7 cellular contexts compared by ENCODE assay signal in genomic region chr1:229625893-229626831, GRCh38.
DNase-seq lines count a peak whose midpoint lies in the region; ATAC-seq and TF ChIP-seq lines count a peak whose summit lies in the region.

Gene TAF5L (minus strand): TSS chr1:229626122. CDS start chr1:229614482, 11,640 bp downstream.
Gene URB2 (plus strand): TSS chr1:229626247. CDS start chr1:229627634, 1,387 bp downstream.

- in situ Hi-C loops in astrocyte of the spinal cord (cut with HindIII; ENCODE audit: low sequenced_read_pairs) = no loop called here

- TF ChIP-seq CTCF in astrocyte of the spinal cord (IDR thresholded peaks at IDR 0.05; ENCODE audit: low read depth, low read length) (no peak), retinal pigment epithelial cell (conservative IDR thresholded peaks at IDR 0.05; ENCODE audit: low read depth, low read length) (no peak)

- peak within 1 kb of the TSS; percentile 97 for H3K4me3 ChIP-seq in astrocyte of the spinal cord (ENCODE audit: low read depth, low read length)
- H3K4me3 ChIP-seq in retinal pigment epithelial cell (ENCODE audit: low read length) = peak within 1 kb of the TSS; percentile 93

- ATAC-seq in GM18498 (IDR thresholded peaks at IDR 0.05; ENCODE audit: unreplicated experiment) (peak; percentile 89), HG02840 (IDR thresholded peaks at IDR 0.05; ENCODE audit: low FRiP score, unreplicated experiment) (peak; percentile 73)

- DNase-seq in NCI-H1694 treated with DMSO at 0.1 percent for 48 hours (lab: John Stamatoyannopoulos, UW) (peak; percentile 74), T1000 (lab: John Stamatoyannopoulos, UW) (peak; percentile 69), astrocyte of the spinal cord (ENCODE audit: low read depth, low spot score) (peak; percentile 88), hypothalamus (lab: John Stamatoyannopoulos, UW) (peak; percentile 36 to 92 (median 82)), retinal pigment epithelial cell (ENCODE audit: low read depth) (peak; percentile 72)

Comparison
In these comparisons a context has a peak if more than half of its experiments do, and no peak if none do; other contexts are left out.
1. Peak in every context shown above with its lines: DNase-seq, ATAC-seq and H3K4me3 ChIP-seq.